ENCODE assay signal across 8 cellular contexts in genomic region chr9:89405832-89406231, GRCh38.
DNase-seq lines count a peak whose midpoint lies in the region; ATAC-seq and TF ChIP-seq lines count a peak whose summit lies in the region.

No MANE protein-coding gene starts in this region.

- POLR2A ChIA-PET in GM10248 (lab: Yijun Ruan, JAX): interaction anchor here (1.1 kb wide), 1 partner anchor 92 kb away, joined by 3 read pairs; no protein-coding TSS in a partner anchor
- POLR2A ChIA-PET in IMR-90 (lab: Charles Lee; ENCODE audit: unreplicated experiment): no interaction called here

- no peaks in the 10 kb centered on the region for H3K9me1 ChIP-seq in IMR-90 (ENCODE audit: insufficient read depth, low read length)

- H3K79me1 ChIP-seq in IMR-90 (ENCODE audit: low read depth in 1 of 2, low read length in 2 of 2) (no peaks in the 10 kb centered on the region), mesenchymal stem cell (replicated peaks; ENCODE audit: low read length, poor library complexity, severe bottlenecking) (peaks cover 9% of the 10 kb centered on the region)

- H2BK15ac ChIP-seq in IMR-90 (ENCODE audit: low read depth, low read length) (no peak overlapping the region), mesenchymal stem cell (ENCODE audit: low read depth, poor library complexity, severe bottlenecking) (no peak overlapping the region)

- no peak overlapping the region for H3K4me3 ChIP-seq in IMR-90 (ENCODE audit: insufficient read depth, low read depth, low read length)
- H3K4me3 ChIP-seq in WERI-Rb-1 (ENCODE audit: low read depth, low read length): no peak overlapping the region
- H3K4me3 ChIP-seq in mesenchymal stem cell (ENCODE audit: insufficient read depth in 1 of 2, low read depth in 1 of 2, low read length in 2 of 2): no peak overlapping the region

- peaks cover 2% of the 10 kb centered on the region; the same call in 1 of the 2 replicates for H3K4me1 ChIP-seq in IMR-90 (ENCODE audit: control insufficient read depth, insufficient read depth, low read length)
- H3K4me1 ChIP-seq in mesenchymal stem cell (ENCODE audit: control insufficient read depth, insufficient read depth, low read depth, low read length): peaks cover 21% of the 10 kb centered on the region

- peak; percentile 50 for ATAC-seq in GM21367 (IDR thresholded peaks at IDR 0.05; ENCODE audit: unreplicated experiment)
- ATAC-seq in IMR-90 (ENCODE audit: low read depth): peak; percentile 21; the same call in 1 of the 2 replicates
- ATAC-seq in left colon: peak; percentile 24

- H2BK5ac ChIP-seq in IMR-90 (ENCODE audit: low read depth, low read length, poor library complexity, severe bottlenecking): no peak overlapping the region
- no peak overlapping the region for H2BK5ac ChIP-seq in mesenchymal stem cell (ENCODE audit: low read depth, low read length, poor library complexity, severe bottlenecking)

- H2BK20ac ChIP-seq in IMR-90 (ENCODE audit: low read depth, low read length): no peak overlapping the region

- H3K18ac ChIP-seq in IMR-90 (ENCODE audit: low read depth, low read length): no peak overlapping the region
- peak overlapping the region in 1 of 2 experiments; percentile 5 for H3K18ac ChIP-seq in mesenchymal stem cell (ENCODE audit: low read depth in 1 of 2, low read length in 2 of 2)

- intact Hi-C loops in IMR-90 (cut with micrococcal nuclease) (no loop called here), left colon (cut with DNase I, micrococcal nuclease) (no loop called here)

- no TSS peak for BruUV-seq in IMR-90 (replicated peaks; lab: Mats Ljungman, UMichigan)

- H3K14ac ChIP-seq in IMR-90 (replicated peaks; ENCODE audit: low read depth, low read length): no peak overlapping the region
- H3K14ac ChIP-seq in mesenchymal stem cell (ENCODE audit: low read length in 2 of 2): peak overlapping the region in 1 of 2 experiments; percentile 73

- H3K9ac ChIP-seq in IMR-90 (ENCODE audit: low read depth, low read length) (no peak overlapping the region), mesenchymal stem cell (ENCODE audit: low read length) (no peak overlapping the region)

- H3K4ac ChIP-seq in IMR-90 (ENCODE audit: low read depth, low read length): no peak overlapping the region; the same call in 1 of the 2 replicates
- H3K4ac ChIP-seq in mesenchymal stem cell (ENCODE audit: low read depth in 1 of 2, low read length in 2 of 2): no peak overlapping the region

- in situ Hi-C loops in IMR-90 (cut with MboI; ENCODE audit: low sequenced_read_pairs): no loop called here
- in situ Hi-C loops in ACHN (cut with HindIII; ENCODE audit: low pct_ligation_motif_present, low pct_unique_long_range_greater_than_20kb, low sequenced_read_pairs): no loop called here

- no peak overlapping the region for H3K56ac ChIP-seq in IMR-90 (ENCODE audit: extremely low read depth, insufficient read depth, low read length)

- TF ChIP-seq POLR2A in IMR-90 (IDR thresholded peaks at IDR 0.05; ENCODE audit: low read depth, low read length): no peak

- dilution Hi-C loops in IMR-90 (cut with HindIII; ENCODE audit: low sequenced_read_pairs, unreplicated experiment): no loop called here

- H3K9me3 ChIP-seq in IMR-90 (ENCODE audit: control insufficient read depth, insufficient read depth, low read length) (peaks cover 5% of the 10 kb centered on the region), WERI-Rb-1 (ENCODE audit: severe bottlenecking) (no peaks in the 10 kb centered on the region), mesenchymal stem cell (ENCODE audit: control insufficient read depth, low read length) (peaks cover 10% of the 10 kb centered on the region)

- no peak overlapping the region for H2BK12ac ChIP-seq in mesenchymal stem cell (ENCODE audit: low read length in 2 of 2)

- H3K27me3 ChIP-seq in IMR-90 (ENCODE audit: control insufficient read depth, insufficient read depth, low read length) (no peaks in the 10 kb centered on the region), WERI-Rb-1 (ENCODE audit: insufficient read depth, low read depth, severe bottlenecking) (no peaks in the 10 kb centered on the region), mesenchymal stem cell (ENCODE audit: control insufficient read depth in 1 of 2, insufficient read depth in 1 of 2, low read length in 2 of 2) (no peaks in the 10 kb centered on the region)

- H3K27ac ChIP-seq in IMR-90 (ENCODE audit: insufficient read depth, low read length): no peak overlapping the region
- no peak overlapping the region for H3K27ac ChIP-seq in WERI-Rb-1
- no peak overlapping the region for H3K27ac ChIP-seq in mesenchymal stem cell (ENCODE audit: low read length, poor library complexity, severe bottlenecking)

- CTCF ChIA-PET in GM10248 (lab: Yijun Ruan, JAX): interaction anchor here (0.7 to 1.2 kb wide), 6 partner anchors 8 to 147 kb away, joined by 3 to 5 read pairs (median 4); no protein-coding TSS in a partner anchor
- CTCF ChIA-PET in IMR-90 (lab: Yijun Ruan, JAX): no interaction called here

- peaks cover 10% of the 10 kb centered on the region for H3K36me3 ChIP-seq in IMR-90 (ENCODE audit: control insufficient read depth, insufficient read depth, low read length)
- H3K36me3 ChIP-seq in WERI-Rb-1: peaks cover 7% of the 10 kb centered on the region
- H3K36me3 ChIP-seq in mesenchymal stem cell (ENCODE audit: control insufficient read depth in 1 of 2, insufficient read depth in 2 of 2, low read depth in 1 of 2, low read length in 2 of 2): peaks cover 0 to 45% of the 10 kb centered on the region in 2 experiments

- no peak overlapping the region for H2AFZ ChIP-seq in IMR-90 (replicated peaks; ENCODE audit: low read length, poor library complexity)
- no peak overlapping the region for H2AFZ ChIP-seq in mesenchymal stem cell (ENCODE audit: low read depth, low read length)

- no peak overlapping the region for H3K4me2 ChIP-seq in IMR-90 (ENCODE audit: low read depth, low read length)
- H3K4me2 ChIP-seq in mesenchymal stem cell (ENCODE audit: low read length, poor library complexity, severe bottlenecking): no peak overlapping the region

- H3K23ac ChIP-seq in IMR-90 (ENCODE audit: low read depth, low read length) (0 out of 2 replicates have a peak overlapping the region, but pooled peaks have one; percentile 19), mesenchymal stem cell (ENCODE audit: low read length in 2 of 2) (no peak overlapping the region)

- H2BK120ac ChIP-seq in IMR-90 (ENCODE audit: low read depth, low read length): no peak overlapping the region
- no peak overlapping the region for H2BK120ac ChIP-seq in mesenchymal stem cell (ENCODE audit: low read depth, low read length)

- H2AK9ac ChIP-seq in IMR-90 (replicated peaks; ENCODE audit: low read depth, low read length, poor library complexity): no peak overlapping the region

- 78% methylated on average over 4 of the region's 11 CpGs; no CpG with 5 or more reads in 1 of the 2 experiments for WGBS in IMR-90 (ENCODE audit: extremely low coverage in 2 of 2, insufficient read length in 1 of 2), 2 experiments
- WGBS in mesenchymal stem cell: 87% methylated on average over 11 of the region's 11 CpGs

- no peak overlapping the region for H4K91ac ChIP-seq in IMR-90 (ENCODE audit: insufficient read depth, low read depth, low read length)
- H4K91ac ChIP-seq in mesenchymal stem cell (ENCODE audit: low read length): no peak overlapping the region

- no peak overlapping the region for H4K5ac ChIP-seq in IMR-90 (ENCODE audit: low read depth, low read length)

- H2AK5ac ChIP-seq in IMR-90 (ENCODE audit: low read depth, low read length) (no peak overlapping the region), mesenchymal stem cell (ENCODE audit: low read length, severe bottlenecking) (no peak overlapping the region)

- DNase-seq in GM10248 (ENCODE audit: extremely low spot score) (peak; percentile 75), IMR-90 (no peak), left colon (peak in 1 of 2 donors; percentile 46), WERI-Rb-1 (no peak), mesenchymal stem cell (no peak), ACHN (no peak), SKM-1 (lab: John Stamatoyannopoulos, UW; ENCODE audit: unreplicated experiment) (no peak)

- H4K20me1 ChIP-seq in IMR-90 (ENCODE audit: insufficient read depth, low read length): no peaks in the 10 kb centered on the region

- no peak for TF ChIP-seq CTCF in GM10248 (IDR thresholded peaks at IDR 0.05; ENCODE audit: control extremely low read depth, extremely low read depth, low read depth, missing control alignments)
- no peak for TF ChIP-seq CTCF in IMR-90 (conservative IDR thresholded peaks at IDR 0.05; ENCODE audit: low read depth, low read length)
- no peak for TF ChIP-seq CTCF in WERI-Rb-1 (IDR thresholded peaks at IDR 0.05; ENCODE audit: low read depth, low read length)

- TF ChIP-seq RAD21 in IMR-90 (IDR thresholded peaks at IDR 0.05; ENCODE audit: low read length): no peak

- no peak overlapping the region for H4K8ac ChIP-seq in IMR-90 (ENCODE audit: low read depth in 2 of 2, low read length in 2 of 2)
- no peak overlapping the region for H4K8ac ChIP-seq in mesenchymal stem cell (ENCODE audit: low read length)

TF ChIP-seq in IMR-90, 13 proteins besides CTCF, POLR2A, EP300 and RAD21 (continues in another document):
- no peak for TF ChIP-seq RFX5 (IDR thresholded peaks at IDR 0.05; ENCODE audit: low read depth, low read length)
- no peak for TF ChIP-seq FOS (IDR thresholded peaks at IDR 0.05; ENCODE audit: low read depth, low read length)
- no peak for TF ChIP-seq BHLHE40 (IDR thresholded peaks at IDR 0.05; ENCODE audit: low read depth, low read length)
- no peak for TF ChIP-seq NFE2L2 (IDR thresholded peaks at IDR 0.05; ENCODE audit: low read depth, low read length)
- TF ChIP-seq MAFK (IDR thresholded peaks at IDR 0.05; ENCODE audit: low read depth, low read length): no peak
- TF ChIP-seq, protein P1, sequence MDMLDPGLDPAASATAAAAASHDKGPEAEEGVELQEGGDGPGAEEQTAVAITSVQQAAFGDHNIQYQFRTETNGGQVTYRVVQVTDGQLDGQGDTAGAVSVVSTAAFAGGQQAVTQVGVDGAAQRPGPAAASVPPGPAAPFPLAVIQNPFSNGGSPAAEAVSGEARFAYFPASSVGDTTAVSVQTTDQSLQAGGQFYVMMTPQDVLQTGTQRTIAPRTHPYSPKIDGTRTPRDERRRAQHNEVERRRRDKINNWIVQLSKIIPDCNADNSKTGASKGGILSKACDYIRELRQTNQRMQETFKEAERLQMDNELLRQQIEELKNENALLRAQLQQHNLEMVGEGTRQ (IDR thresholded peaks at IDR 0.05; ENCODE audit: low read depth, low read length): no peak
- TF ChIP-seq CEBPB (IDR thresholded peaks at IDR 0.05; ENCODE audit: low read depth, low read length): no peak
- no peak for TF ChIP-seq ELK1 (IDR thresholded peaks at IDR 0.05; ENCODE audit: borderline replicate concordance, low read depth, low read length)
- no peak for TF ChIP-seq SMC3 (IDR thresholded peaks at IDR 0.05; ENCODE audit: low read depth, low read length)
